2 cellular contexts compared by ENCODE assay signal in the genomic region with DNA sequence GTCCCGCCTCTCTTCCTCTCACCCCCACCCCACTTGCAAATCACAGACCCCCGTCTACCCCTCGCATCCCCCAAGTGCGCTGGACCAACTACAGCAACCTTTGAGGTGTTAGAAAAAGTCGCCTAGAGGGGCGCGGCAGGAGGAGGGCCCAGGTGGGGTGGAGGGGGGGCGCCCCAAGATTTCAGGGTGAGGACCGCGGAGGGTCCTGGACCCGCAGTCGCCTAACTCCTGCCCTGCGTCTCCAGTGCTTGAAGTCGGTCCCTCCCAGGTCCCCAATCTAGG.
TF ChIP-seq lines count a peak whose summit lies in the region.

No MANE protein-coding gene starts in this region.

TF ChIP-seq in SK-N-SH, 30 proteins besides CTCF, POLR2A, EP300 and RAD21 (continued from another document):
- no peak for TF ChIP-seq FOXJ3 (CRISPR knock-in tag; IDR thresholded peaks at IDR 0.05)
- no peak for TF ChIP-seq FOXM1 (IDR thresholded peaks at IDR 0.05; ENCODE audit: low read depth)
- TF ChIP-seq, protein P1, sequence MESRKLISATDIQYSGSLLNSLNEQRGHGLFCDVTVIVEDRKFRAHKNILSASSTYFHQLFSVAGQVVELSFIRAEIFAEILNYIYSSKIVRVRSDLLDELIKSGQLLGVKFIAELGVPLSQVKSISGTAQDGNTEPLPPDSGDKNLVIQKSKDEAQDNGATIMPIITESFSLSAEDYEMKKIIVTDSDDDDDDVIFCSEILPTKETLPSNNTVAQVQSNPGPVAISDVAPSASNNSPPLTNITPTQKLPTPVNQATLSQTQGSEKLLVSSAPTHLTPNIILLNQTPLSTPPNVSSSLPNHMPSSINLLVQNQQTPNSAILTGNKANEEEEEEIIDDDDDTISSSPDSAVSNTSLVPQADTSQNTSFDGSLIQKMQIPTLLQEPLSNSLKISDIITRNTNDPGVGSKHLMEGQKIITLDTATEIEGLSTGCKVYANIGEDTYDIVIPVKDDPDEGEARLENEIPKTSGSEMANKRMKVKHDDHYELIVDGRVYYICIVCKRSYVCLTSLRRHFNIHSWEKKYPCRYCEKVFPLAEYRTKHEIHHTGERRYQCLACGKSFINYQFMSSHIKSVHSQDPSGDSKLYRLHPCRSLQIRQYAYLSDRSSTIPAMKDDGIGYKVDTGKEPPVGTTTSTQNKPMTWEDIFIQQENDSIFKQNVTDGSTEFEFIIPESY (IDR thresholded peaks at IDR 0.05; ENCODE audit: borderline replicate concordance, low read depth), result no peak
- TF ChIP-seq GATA2 (CRISPR knock-in tag; IDR thresholded peaks at IDR 0.05), result no peak

TF ChIP-seq in SK-N-SH treated with all-trans-retinoic acid at 6 μM for 48 hours, 23 proteins besides CTCF, POLR2A, EP300 and RAD21 (continued from another document):
- TF ChIP-seq, protein P2, sequence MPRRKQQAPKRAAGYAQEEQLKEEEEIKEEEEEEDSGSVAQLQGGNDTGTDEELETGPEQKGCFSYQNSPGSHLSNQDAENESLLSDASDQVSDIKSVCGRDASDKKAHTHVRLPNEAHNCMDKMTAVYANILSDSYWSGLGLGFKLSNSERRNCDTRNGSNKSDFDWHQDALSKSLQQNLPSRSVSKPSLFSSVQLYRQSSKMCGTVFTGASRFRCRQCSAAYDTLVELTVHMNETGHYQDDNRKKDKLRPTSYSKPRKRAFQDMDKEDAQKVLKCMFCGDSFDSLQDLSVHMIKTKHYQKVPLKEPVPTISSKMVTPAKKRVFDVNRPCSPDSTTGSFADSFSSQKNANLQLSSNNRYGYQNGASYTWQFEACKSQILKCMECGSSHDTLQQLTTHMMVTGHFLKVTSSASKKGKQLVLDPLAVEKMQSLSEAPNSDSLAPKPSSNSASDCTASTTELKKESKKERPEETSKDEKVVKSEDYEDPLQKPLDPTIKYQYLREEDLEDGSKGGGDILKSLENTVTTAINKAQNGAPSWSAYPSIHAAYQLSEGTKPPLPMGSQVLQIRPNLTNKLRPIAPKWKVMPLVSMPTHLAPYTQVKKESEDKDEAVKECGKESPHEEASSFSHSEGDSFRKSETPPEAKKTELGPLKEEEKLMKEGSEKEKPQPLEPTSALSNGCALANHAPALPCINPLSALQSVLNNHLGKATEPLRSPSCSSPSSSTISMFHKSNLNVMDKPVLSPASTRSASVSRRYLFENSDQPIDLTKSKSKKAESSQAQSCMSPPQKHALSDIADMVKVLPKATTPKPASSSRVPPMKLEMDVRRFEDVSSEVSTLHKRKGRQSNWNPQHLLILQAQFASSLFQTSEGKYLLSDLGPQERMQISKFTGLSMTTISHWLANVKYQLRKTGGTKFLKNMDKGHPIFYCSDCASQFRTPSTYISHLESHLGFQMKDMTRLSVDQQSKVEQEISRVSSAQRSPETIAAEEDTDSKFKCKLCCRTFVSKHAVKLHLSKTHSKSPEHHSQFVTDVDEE (CRISPR knock-in tag; IDR thresholded peaks at IDR 0.05), result no peak
- no peak for TF ChIP-seq ZNF70 (CRISPR knock-in tag; IDR thresholded peaks at IDR 0.05)
- no peak for TF ChIP-seq PPARA (CRISPR knock-in tag; IDR thresholded peaks at IDR 0.05; ENCODE audit: borderline replicate concordance)
- no peak for TF ChIP-seq ESRRG (CRISPR knock-in tag; IDR thresholded peaks at IDR 0.05)
- TF ChIP-seq ZNF8 (CRISPR knock-in tag; IDR thresholded peaks at IDR 0.05), result no peak
- TF ChIP-seq, protein P3, sequence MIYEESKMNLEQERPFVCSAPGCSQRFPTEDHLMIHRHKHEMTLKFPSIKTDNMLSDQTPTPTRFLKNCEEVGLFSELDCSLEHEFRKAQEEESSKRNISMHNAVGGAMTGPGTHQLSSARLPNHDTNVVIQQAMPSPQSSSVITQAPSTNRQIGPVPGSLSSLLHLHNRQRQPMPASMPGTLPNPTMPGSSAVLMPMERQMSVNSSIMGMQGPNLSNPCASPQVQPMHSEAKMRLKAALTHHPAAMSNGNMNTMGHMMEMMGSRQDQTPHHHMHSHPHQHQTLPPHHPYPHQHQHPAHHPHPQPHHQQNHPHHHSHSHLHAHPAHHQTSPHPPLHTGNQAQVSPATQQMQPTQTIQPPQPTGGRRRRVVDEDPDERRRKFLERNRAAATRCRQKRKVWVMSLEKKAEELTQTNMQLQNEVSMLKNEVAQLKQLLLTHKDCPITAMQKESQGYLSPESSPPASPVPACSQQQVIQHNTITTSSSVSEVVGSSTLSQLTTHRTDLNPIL (CRISPR knock-in tag; IDR thresholded peaks at IDR 0.05; ENCODE audit: low read depth), result no peak
- no peak for TF ChIP-seq ISL1 (CRISPR knock-in tag; IDR thresholded peaks at IDR 0.05)
- no peak for TF ChIP-seq ARNTL (CRISPR knock-in tag; IDR thresholded peaks at IDR 0.05; ENCODE audit: borderline replicate concordance, low read depth)
TF ChIP-seq in SK-N-SH treated with all-trans-retinoic acid at 6 μM for 48 hours: peak in this region for 0.
